8 cellular contexts compared by ENCODE assay signal in genomic region chr19:55173186-55173716, GRCh38. TPM values are rescaled to one million over a fixed set of nuclear protein-coding genes. Genes with fewer than 3 reads are reported as not detected.
DNase-seq lines count a peak whose midpoint lies in the region; ATAC-seq and TF ChIP-seq lines count a peak whose summit lies in the region.

No MANE protein-coding gene starts in this region.

- H3K27ac ChIP-seq in lower lobe of right lung (no peak overlapping the region), vagina (no peak overlapping the region)

- peaks cover 48% of the 10 kb centered on the region for H3K27me3 Mint-ChIP-seq in activated naive CD8-positive, alpha-beta T cell
- H3K27me3 Mint-ChIP-seq in activated naive CD8-positive, alpha-beta T cell treated with anti-CD3 and anti-CD28 coated beads, Interleukin-2, amount 50 U/mL, for 24 hours, result peaks cover 76% of the 10 kb centered on the region

- intact Hi-C loops in lower lobe of right lung (cut with DNase I), result no loop called here
- intact Hi-C loops in vagina (cut with DNase I), result no loop called here

- DNase-seq in activated naive CD8-positive, alpha-beta T cell treated with anti-CD3 and anti-CD28 coated beads, Interleukin-2, amount 50 U/mL, for 24 hours, result no peak
- DNase-seq in choroid plexus epithelial cell (ENCODE audit: low read depth) (no peak), lower lobe of right lung (no peak), vagina (ENCODE audit: extremely low spot score in 2 of 2) (no peak), nucleus accumbens (lab: John Stamatoyannopoulos, UW) (no peak), HT-29 (ENCODE audit: low spot score) (no peak)

- H3K4me3 Mint-ChIP-seq in activated naive CD8-positive, alpha-beta T cell, result peak overlapping the region; percentile 69
- H3K4me3 Mint-ChIP-seq in activated naive CD8-positive, alpha-beta T cell treated with anti-CD3 and anti-CD28 coated beads, Interleukin-2, amount 50 U/mL, for 24 hours, result no peak overlapping the region

- H3K36me3 Mint-ChIP-seq in activated naive CD8-positive, alpha-beta T cell, result no peaks in the 10 kb centered on the region
- H3K36me3 Mint-ChIP-seq in activated naive CD8-positive, alpha-beta T cell treated with anti-CD3 and anti-CD28 coated beads, Interleukin-2, amount 50 U/mL, for 24 hours (ENCODE audit: low read depth), result no peaks in the 10 kb centered on the region

- no peak for TF ChIP-seq CTCF in choroid plexus epithelial cell (conservative IDR thresholded peaks at IDR 0.05; ENCODE audit: low read depth, low read length)
- TF ChIP-seq CTCF in lower lobe of right lung (IDR thresholded peaks at IDR 0.05), result no peak
- TF ChIP-seq CTCF in vagina (IDR thresholded peaks at IDR 0.05), result no peak

- H3K9me3 ChIP-seq in lower lobe of right lung (no peaks in the 10 kb centered on the region), vagina (no peaks in the 10 kb centered on the region)

- no peak for TF ChIP-seq POLR2A in vagina (IDR thresholded peaks at IDR 0.05)

- no peak for ATAC-seq in activated naive CD8-positive, alpha-beta T cell treated with anti-CD3 and anti-CD28 coated beads, Interleukin-2, amount 50 U/mL, for 24 hours
- ATAC-seq in lower lobe of right lung (peak in 1 of 2 donors; percentile 30), HG03039 (IDR thresholded peaks at IDR 0.05; ENCODE audit: unreplicated experiment) (no peak)

- H3K36me3 ChIP-seq in lower lobe of right lung (no peaks in the 10 kb centered on the region), vagina (no peaks in the 10 kb centered on the region)

- H3K27me3 ChIP-seq in lower lobe of right lung (ENCODE audit: low read depth) (peaks cover 97% of the 10 kb centered on the region), vagina (peaks cover 14% of the 10 kb centered on the region)

- H3K4me1 Mint-ChIP-seq in activated naive CD8-positive, alpha-beta T cell (ENCODE audit: low read depth), result peaks cover 17% of the 10 kb centered on the region
- peaks cover 3% of the 10 kb centered on the region for H3K4me1 Mint-ChIP-seq in activated naive CD8-positive, alpha-beta T cell treated with anti-CD3 and anti-CD28 coated beads, Interleukin-2, amount 50 U/mL, for 24 hours

- peak overlapping the region; percentile 53 for H3K4me3 ChIP-seq in choroid plexus epithelial cell (ENCODE audit: low read depth, low read length)
- peak overlapping the region; percentile 45 for H3K4me3 ChIP-seq in lower lobe of right lung
- H3K4me3 ChIP-seq in vagina, result peak overlapping the region; percentile 9 to 34

- H3K4me1 ChIP-seq in lower lobe of right lung, result peaks cover 6% of the 10 kb centered on the region
- peaks cover 17% of the 10 kb centered on the region for H3K4me1 ChIP-seq in vagina

- no peaks in the 10 kb centered on the region for H3K9me3 Mint-ChIP-seq in activated naive CD8-positive, alpha-beta T cell (ENCODE audit: low read depth)
- no peaks in the 10 kb centered on the region for H3K9me3 Mint-ChIP-seq in activated naive CD8-positive, alpha-beta T cell treated with anti-CD3 and anti-CD28 coated beads, Interleukin-2, amount 50 U/mL, for 24 hours

- no peak overlapping the region for H3K27ac Mint-ChIP-seq in activated naive CD8-positive, alpha-beta T cell
- no peak overlapping the region for H3K27ac Mint-ChIP-seq in activated naive CD8-positive, alpha-beta T cell treated with anti-CD3 and anti-CD28 coated beads, Interleukin-2, amount 50 U/mL, for 24 hours

RNA-seq across cellular contexts. Expression of gene DNAAF3, which starts 6.8 kb away (rescaled TPM):
- total RNA-seq in lower lobe of right lung (12.8 TPM), vagina (5.6 TPM)
- total RNA-seq in HT-29 (2014; rRNA removed; shearing (Covaris generic)), result 17.3 and 21.1 TPM in 2 replicates

RNA-seq across cellular contexts. Expression of gene SYT5, which starts 6.8 kb away (rescaled TPM):
- not detected for total RNA-seq in lower lobe of right lung
- not detected for total RNA-seq in vagina
- 0.71 and 1.5 TPM in 2 replicates for total RNA-seq in HT-29 (2014; rRNA removed; shearing (Covaris generic))

RNA-seq across cellular contexts. Expression of gene TNNI3, which starts 15.7 kb away (rescaled TPM):
- total RNA-seq in lower lobe of right lung (2.3 TPM), vagina (not detected)
- total RNA-seq in HT-29 (2014; rRNA removed; shearing (Covaris generic)), result 11.1 and 20.3 TPM in 2 replicates

RNA-seq across cellular contexts. Expression of gene TNNT1, which starts 24.2 kb away (rescaled TPM):
- not detected for total RNA-seq in lower lobe of right lung
- total RNA-seq in vagina, result 9.1 TPM
- total RNA-seq in HT-29 (2014; rRNA removed; shearing (Covaris generic)), result 4.5 and 5.0 TPM in 2 replicates

RNA-seq across cellular contexts. Expression of gene PTPRH, which starts 36.0 kb away (rescaled TPM):
- 0.30 TPM for total RNA-seq in lower lobe of right lung
- 4.4 TPM for total RNA-seq in vagina
- 87.1 and 103 TPM in 2 replicates for total RNA-seq in HT-29 (2014; rRNA removed; shearing (Covaris generic))
